12 cellular contexts compared by ENCODE assay signal in genomic region chr5:141354900-141355469, GRCh38. TPM values are rescaled to one million over a fixed set of nuclear protein-coding genes. Genes with fewer than 3 reads are reported as not detected.
A peak's percentile ranks its signal among the peaks of the same experiment; 100 is the strongest.
DNase-seq lines count a peak whose midpoint lies in the region; ATAC-seq and TF ChIP-seq lines count a peak whose summit lies in the region.
"Had no signal": no experiment of that assay in that cellular context is flagged by ENCODE, and none has a peak within 500 bp of the region (broad histone marks: within the 10 kb centered on the region; RNA-seq: fewer than 3 reads in every experiment).

TSS of gene PCDHGA4 (plus strand) at chr5:141355021. CDS start at chr5:141355108, 87 bp downstream.

- H3K4me3 ChIP-seq in RWPE2 (ENCODE audit: severe bottlenecking) (peak within 1 kb of the TSS; percentile 14), fibroblast of pulmonary artery (replicated peaks; ENCODE audit: low read depth, low read length) (peak within 1 kb of the TSS; percentile 47), testis (peak within 1 kb of the TSS in 1 of 2 donors; percentile 36)
- H3K4me3 ChIP-seq: lung had no signal

- H3K27me3 Mint-ChIP-seq in activated CD8-positive, alpha-beta T cell treated with anti-CD3 and anti-CD28 coated beads for 36 hours = peaks cover 60% of the 10 kb centered on the region
- H3K27me3 Mint-ChIP-seq in activated CD8-positive, alpha-beta T cell treated with anti-CD3 and anti-CD28 coated beads, Interleukin-2, amount 10 ng/mL, durations not matched to agents 7 days and 5 days (ENCODE audit: low read depth) = peaks cover 31% of the 10 kb centered on the region
- peaks cover 2% of the 10 kb centered on the region for H3K27me3 Mint-ChIP-seq in nephron progenitor cell (ENCODE audit: low read depth, poor library complexity)

- WGBS in testis, 2 donors = 11% methylated on average over 25 to 29 of the region's 29 CpGs

- no peaks in the 10 kb centered on the region for H3K36me3 ChIP-seq in RWPE2 (ENCODE audit: low read depth)
- H3K36me3 ChIP-seq in testis (ENCODE audit: low read depth, missing control alignments) = no peaks in the 10 kb centered on the region

- TF ChIP-seq CTCF in activated CD8-positive, alpha-beta T cell treated with anti-CD3 and anti-CD28 coated beads for 36 hours (IDR thresholded peaks at IDR 0.05) = peak; percentile 58
- TF ChIP-seq CTCF in RWPE2 (IDR thresholded peaks at IDR 0.05; ENCODE audit: poor library complexity, severe bottlenecking) (peak; percentile 61), fibroblast of pulmonary artery (IDR thresholded peaks at IDR 0.05; ENCODE audit: low read length, missing control alignments) (peak; percentile 50), testis (IDR thresholded peaks at IDR 0.05) (peak in 2 of 3 experiments; percentile 38 to 51), nephron progenitor cell (IDR thresholded peaks at IDR 0.05) (no peak)

- H3K9me3 Mint-ChIP-seq in activated CD8-positive, alpha-beta T cell treated with anti-CD3 and anti-CD28 coated beads for 36 hours = peaks cover 25% of the 10 kb centered on the region
- H3K9me3 Mint-ChIP-seq in activated CD8-positive, alpha-beta T cell treated with anti-CD3 and anti-CD28 coated beads, Interleukin-2, amount 10 ng/mL, durations not matched to agents 7 days and 5 days (ENCODE audit: insufficient read depth) = peaks cover 6% of the 10 kb centered on the region
- H3K9me3 Mint-ChIP-seq in nephron progenitor cell = peaks cover 91% of the 10 kb centered on the region

- H3K27me3 ChIP-seq in RWPE2 (ENCODE audit: insufficient read depth, poor library complexity, severe bottlenecking) = peaks cover 82% of the 10 kb centered on the region
- no peaks in the 10 kb centered on the region for H3K27me3 ChIP-seq in testis

- intact Hi-C loops in activated CD8-positive, alpha-beta T cell treated with anti-CD3 and anti-CD28 coated beads for 36 hours (cut with micrococcal nuclease) = no loop called here
- intact Hi-C loops in testis (cut with DNase I; ENCODE audit: low total_unique reads) = no loop called here

- no peak within 1 kb of the TSS for H3K27ac ChIP-seq in RWPE2 (ENCODE audit: poor library complexity, severe bottlenecking)
- H3K27ac ChIP-seq in testis = no peak within 1 kb of the TSS

- CTCF ChIA-PET in activated CD8-positive, alpha-beta T cell treated with anti-CD3 and anti-CD28 coated beads for 36 hours (lab: Charles Lee) = interaction anchor here (0.8 to 2.2 kb wide), 13 partner anchors 9 to 202 kb away, joined by 3 to 8 read pairs (median 4); partner anchors contain the start of genes PCDHGA1, PCDHGA3, PCDHGA5 and PCDHGB3
- CTCF ChIA-PET in activated CD8-positive, alpha-beta T cell treated with anti-CD3 and anti-CD28 coated beads, Interleukin-2, amount 10 ng/mL, durations not matched to agents 7 days and 5 days (lab: Charles Lee) = interaction anchor here (1.0 to 2.0 kb wide), 7 partner anchors 22 to 523 kb away, joined by 3 to 11 read pairs (median 4); partner anchors contain the start of genes PCDHGA10 and TAF7

- no peak for ATAC-seq in activated CD8-positive, alpha-beta T cell treated with anti-CD3 and anti-CD28 coated beads for 36 hours
- no peak for ATAC-seq in activated CD8-positive, alpha-beta T cell treated with anti-CD3 and anti-CD28 coated beads, Interleukin-2, amount 10 ng/mL, durations not matched to agents 7 days and 5 days
- ATAC-seq in RWPE2 (ENCODE audit: low read depth) = no peak
- ATAC-seq in GM18870 (IDR thresholded peaks at IDR 0.05; ENCODE audit: unreplicated experiment) = no peak

- no peak for DNase-seq in activated CD8-positive, alpha-beta T cell treated with anti-CD3 and anti-CD28 coated beads for 36 hours
- DNase-seq in activated CD8-positive, alpha-beta T cell treated with anti-CD3 and anti-CD28 coated beads, Interleukin-2, amount 10 ng/mL, durations not matched to agents 7 days and 5 days = no peak
- DNase-seq in RWPE2 (ENCODE audit: low spot score) (no peak), fibroblast of pulmonary artery (ENCODE audit: low read depth) (peak; percentile 49), testis (no peak), nephron progenitor cell (no peak), NK-92 (lab: John Stamatoyannopoulos, UW; ENCODE audit: unreplicated experiment) (no peak)
- DNase-seq: activated T-cell treated with anti-CD3 and anti-CD28 coated beads, Interleukin-2, amount 50 U/mL, for 48 hours; Calu3; NCI-H345 had no signal

- no peak within 1 kb of the TSS for H3K27ac Mint-ChIP-seq in activated CD8-positive, alpha-beta T cell treated with anti-CD3 and anti-CD28 coated beads for 36 hours
- no peak within 1 kb of the TSS for H3K27ac Mint-ChIP-seq in activated CD8-positive, alpha-beta T cell treated with anti-CD3 and anti-CD28 coated beads, Interleukin-2, amount 10 ng/mL, durations not matched to agents 7 days and 5 days
- H3K27ac Mint-ChIP-seq in nephron progenitor cell = no peak within 1 kb of the TSS

- POLR2A ChIA-PET in activated CD8-positive, alpha-beta T cell treated with anti-CD3 and anti-CD28 coated beads for 36 hours (lab: Charles Lee) = no interaction called here
- POLR2A ChIA-PET in activated CD8-positive, alpha-beta T cell treated with anti-CD3 and anti-CD28 coated beads, Interleukin-2, amount 10 ng/mL, durations not matched to agents 7 days and 5 days (lab: Charles Lee) = no interaction called here

- no peaks in the 10 kb centered on the region for H3K4me1 Mint-ChIP-seq in activated CD8-positive, alpha-beta T cell treated with anti-CD3 and anti-CD28 coated beads for 36 hours (ENCODE audit: low read depth)
- H3K4me1 Mint-ChIP-seq in activated CD8-positive, alpha-beta T cell treated with anti-CD3 and anti-CD28 coated beads, Interleukin-2, amount 10 ng/mL, durations not matched to agents 7 days and 5 days (ENCODE audit: low read depth) = peaks cover 2% of the 10 kb centered on the region
- H3K4me1 Mint-ChIP-seq in nephron progenitor cell = no peaks in the 10 kb centered on the region

- no peak within 1 kb of the TSS for H3K4me3 Mint-ChIP-seq in activated CD8-positive, alpha-beta T cell treated with anti-CD3 and anti-CD28 coated beads for 36 hours
- H3K4me3 Mint-ChIP-seq in activated CD8-positive, alpha-beta T cell treated with anti-CD3 and anti-CD28 coated beads, Interleukin-2, amount 10 ng/mL, durations not matched to agents 7 days and 5 days = no peak within 1 kb of the TSS
- H3K4me3 Mint-ChIP-seq in nephron progenitor cell = no peak within 1 kb of the TSS

- H3K9me3 ChIP-seq in RWPE2 (ENCODE audit: severe bottlenecking) (no peaks in the 10 kb centered on the region), testis (no peaks in the 10 kb centered on the region)

- H3K4me1 ChIP-seq in RWPE2 (ENCODE audit: insufficient read depth, poor library complexity, severe bottlenecking) (peaks cover 3% of the 10 kb centered on the region), testis (no peaks in the 10 kb centered on the region)

- no peak for TF ChIP-seq POLR2A in testis (IDR thresholded peaks at IDR 0.05)

- peaks cover 16% of the 10 kb centered on the region for H3K36me3 Mint-ChIP-seq in activated CD8-positive, alpha-beta T cell treated with anti-CD3 and anti-CD28 coated beads for 36 hours (ENCODE audit: low read depth)
- no peaks in the 10 kb centered on the region for H3K36me3 Mint-ChIP-seq in activated CD8-positive, alpha-beta T cell treated with anti-CD3 and anti-CD28 coated beads, Interleukin-2, amount 10 ng/mL, durations not matched to agents 7 days and 5 days (ENCODE audit: low read depth)
- H3K36me3 Mint-ChIP-seq in nephron progenitor cell (ENCODE audit: low read depth) = peaks cover 45% of the 10 kb centered on the region

RNA-seq across cellular contexts. Expression of gene PCDHGA4, which starts in this region (rescaled TPM):
- not detected for total RNA-seq in activated CD8-positive, alpha-beta T cell treated with anti-CD3 and anti-CD28 coated beads for 36 hours
- under 1 TPM in 1 of 2 experiments, not detected in 1; 0.10 TPM for total RNA-seq in activated CD8-positive, alpha-beta T cell treated with anti-CD3 and anti-CD28 coated beads, Interleukin-2, amount 10 ng/mL, durations not matched to agents 7 days and 5 days
- total RNA-seq in testis = 10 to 100 TPM; 14.2 to 21.0 TPM
- 1.9 TPM for polyA plus RNA-seq in testis (ENCODE audit: insufficient read depth, low read depth, low replicate concordance)

Comparison
In these comparisons a context has a peak if more than half of its experiments do, and no peak if none do; other contexts are left out.
1. RNA of gene PCDHGA4 (total RNA-seq): 14.2 to 21.0 TPM in testis; 0.10 TPM in activated CD8-positive, alpha-beta T cell treated with anti-CD3 and anti-CD28 coated beads, Interleukin-2, amount 10 ng/mL, durations not matched to agents 7 days and 5 days and not detected in activated CD8-positive, alpha-beta T cell treated with anti-CD3 and anti-CD28 coated beads for 36 hours; every median in the first group is over 10 times any median in the second.